In the genomic region with DNA sequence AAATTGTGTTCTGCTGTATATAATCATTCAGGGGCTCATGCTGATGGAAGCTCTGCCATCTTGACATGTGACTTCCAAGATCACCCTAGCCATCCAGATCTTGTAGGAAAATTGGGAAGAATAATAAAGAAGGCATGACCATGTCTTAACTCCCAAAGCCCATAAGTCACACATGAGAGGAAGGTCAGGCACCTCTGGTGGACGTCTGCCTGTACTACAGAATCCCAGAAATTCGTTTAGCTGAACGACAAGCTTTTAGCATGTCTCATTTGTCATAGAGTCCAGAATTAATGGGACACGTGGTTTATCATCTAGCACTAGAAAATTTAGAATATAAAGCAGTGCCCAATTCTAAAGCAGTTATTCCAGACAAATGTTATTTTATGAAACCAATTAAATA, we compare ENCODE assay signal across 8 cellular contexts.
DNase-seq lines count a peak whose midpoint lies in the region; ATAC-seq, FAIRE-seq and TF ChIP-seq lines count a peak whose summit lies in the region.

No MANE protein-coding gene starts in this region.

- intact Hi-C loops in OCI-LY7 (cut with micrococcal nuclease; ENCODE audit: unreplicated experiment): no loop called here
- intact Hi-C loops in kidney (cut with DNase I): no loop called here

- TF ChIP-seq CTCF in GM12873 (IDR thresholded peaks at IDR 0.05; ENCODE audit: insufficient read depth, low read depth, low read length, missing control alignments): peak; percentile 72
- peak; percentile 68 for TF ChIP-seq CTCF in OCI-LY7 (conservative IDR thresholded peaks at IDR 0.05; ENCODE audit: low read length)
- TF ChIP-seq CTCF in kidney (IDR thresholded peaks at IDR 0.05; ENCODE audit: borderline replicate concordance, extremely low read depth, insufficient read depth): peak; percentile 21
- TF ChIP-seq CTCF in GM13976 (IDR thresholded peaks at IDR 0.05; ENCODE audit: borderline replicate concordance, control extremely low read depth, extremely low read depth, insufficient read depth, missing control alignments): no peak

- no peaks in the 10 kb centered on the region for H3K9me3 ChIP-seq in OCI-LY7 (ENCODE audit: low read length)
- H3K9me3 ChIP-seq in kidney (ENCODE audit: control insufficient read depth in 1 of 2, low read length in 2 of 2): no peaks in the 10 kb centered on the region

- no peak overlapping the region for H3K9ac ChIP-seq in kidney (ENCODE audit: low read length in 2 of 2)

- no peaks in the 10 kb centered on the region for H3K9me2 ChIP-seq in OCI-LY7 (ENCODE audit: insufficient read depth, low read length)

- H3K4me2 ChIP-seq in OCI-LY7 (ENCODE audit: low read length): no peak overlapping the region

- FAIRE-seq in kidney (lab: Jason Lieb, UNC): no peak

- ATAC-seq in HG02763 (IDR thresholded peaks at IDR 0.05; ENCODE audit: unreplicated experiment): peak; percentile 71
- no peak for ATAC-seq in HG03571 (IDR thresholded peaks at IDR 0.05; ENCODE audit: unreplicated experiment)

- CTCF ChIA-PET in OCI-LY7 (lab: Charles Lee; ENCODE audit: unreplicated experiment): no interaction called here

- no peaks in the 10 kb centered on the region for H3K4me1 ChIP-seq in OCI-LY7 (ENCODE audit: insufficient read depth, low read length, poor library complexity, severe bottlenecking)
- H3K4me1 ChIP-seq in kidney (ENCODE audit: control insufficient read depth in 1 of 2, insufficient read depth in 1 of 2, low read depth in 1 of 2, low read length in 2 of 2): no peaks in the 10 kb centered on the region

- H4K20me1 ChIP-seq in OCI-LY7 (ENCODE audit: insufficient read depth, low read length): no peaks in the 10 kb centered on the region

- H3K27ac ChIP-seq in OCI-LY7 (ENCODE audit: low read depth, low read length, poor library complexity, severe bottlenecking) (no peak overlapping the region), kidney (ENCODE audit: low read depth in 2 of 2, low read length in 2 of 2) (no peak overlapping the region)

- no peak overlapping the region for H2AFZ ChIP-seq in OCI-LY7 (ENCODE audit: low read length)

- no peaks in the 10 kb centered on the region for H3K79me2 ChIP-seq in OCI-LY7 (ENCODE audit: insufficient read depth, low read depth, low read length)

- H3K36me3 ChIP-seq in OCI-LY7 (ENCODE audit: insufficient read depth, low read length) (no peaks in the 10 kb centered on the region), kidney (ENCODE audit: control insufficient read depth in 1 of 2, insufficient read depth in 2 of 2, low read length in 2 of 2) (no peaks in the 10 kb centered on the region)

- BruUV-seq in OCI-LY7 (replicated peaks; lab: Mats Ljungman, UMichigan): no TSS peak

- in situ Hi-C loops in GM13976 (cut with MboI; ENCODE audit: low sequenced_read_pairs, unreplicated experiment): no loop called here

- H3K4me3 ChIP-seq in OCI-LY7 (ENCODE audit: low read depth, low read length, poor library complexity, severe bottlenecking) (no peak overlapping the region), kidney (ENCODE audit: low read length in 2 of 2) (no peak overlapping the region)

- DNase-seq in OCI-LY7 (ENCODE audit: low spot score): peak; percentile 6
- DNase-seq in kidney: no peak
- no peak for DNase-seq in GM13976 (ENCODE audit: low spot score)
- DNase-seq in stimulated activated CD4-positive, alpha-beta T cell treated with anti-CD3 and anti-CD28 coated beads, Interleukin-1b, Interleukin-23, amount 100 ng/mL, for 48 hours: no peak
- DNase-seq in NCI-H1092 treated with DMSO at 0.1 percent for 48 hours (lab: John Stamatoyannopoulos, UW): no peak

- POLR2A ChIA-PET in OCI-LY7 (lab: Charles Lee): no interaction called here
